Comparison of ENCODE assay signal across 8 cellular contexts in the genomic region with DNA sequence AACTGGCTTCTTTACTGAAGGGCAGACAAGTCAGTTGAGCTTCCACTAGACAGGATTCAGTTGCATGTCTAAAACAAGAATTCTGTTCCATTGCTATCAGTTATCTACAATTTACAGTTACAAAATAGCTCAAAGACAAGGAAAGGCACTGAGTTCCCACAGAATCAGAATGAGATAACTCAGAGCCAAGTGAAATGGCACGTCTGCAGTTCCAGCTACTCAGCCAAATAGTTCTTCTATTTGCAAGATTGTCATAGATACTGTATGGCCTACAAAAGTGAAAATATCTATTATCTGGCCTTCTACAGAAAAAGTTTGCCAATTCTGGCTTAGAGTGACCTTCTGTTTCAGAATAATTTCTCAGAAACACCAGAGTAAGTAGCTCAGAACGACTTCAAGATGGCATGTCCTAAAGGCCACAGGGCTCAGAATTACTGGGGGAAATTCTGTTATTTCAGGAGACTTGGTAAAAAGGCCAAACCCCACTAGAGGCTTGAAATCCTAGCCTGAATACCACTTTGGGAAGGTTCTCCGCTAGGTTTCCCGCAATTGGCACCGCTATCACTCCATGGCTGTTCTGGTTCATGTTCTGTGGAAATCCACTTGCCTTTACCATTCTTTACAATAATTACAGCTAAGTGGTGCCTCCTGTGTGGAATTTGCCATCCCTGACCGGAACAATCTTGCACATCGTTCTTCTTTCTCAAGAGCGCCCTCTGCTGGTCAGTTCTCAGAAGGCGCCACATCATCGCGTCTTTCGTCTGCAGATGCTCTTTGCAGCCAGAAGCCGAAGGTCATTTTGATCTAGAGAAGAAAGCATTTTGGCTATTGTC. TPM values are rescaled to one million over a fixed set of nuclear protein-coding genes. Genes with fewer than 3 reads are reported as not detected.
DNase-seq lines count a peak whose midpoint lies in the region; ATAC-seq, FAIRE-seq and TF ChIP-seq lines count a peak whose summit lies in the region.

No MANE protein-coding gene starts in this region.

- intact Hi-C loops in K562 (cut with micrococcal nuclease) = loop anchor here (5.0 kb wide), 1 partner anchor 196 kb away; no protein-coding TSS in a partner anchor

- POLR2A ChIA-PET in K562 (lab: Yijun Ruan, JAX) = no interaction called here

- H4K20me1 ChIP-seq in K562 (replicated peaks; ENCODE audit: control insufficient read depth, insufficient read depth, low read length) = no peaks in the 10 kb centered on the region

- BruUV-seq in K562 (replicated peaks; lab: Mats Ljungman, UMichigan) = no TSS peak

- no peaks in the 10 kb centered on the region for H3K9me1 ChIP-seq in K562 (ENCODE audit: control insufficient read depth, insufficient read depth, low read length)

- TF ChIP-seq CTCF in K562 (IDR thresholded peaks at IDR 0.05 in 2 of 3, conservative IDR thresholded peaks at IDR 0.05 in 1 of 3; ENCODE audit: insufficient read depth in 2 of 3, low read depth in 1 of 3, low read length in 3 of 3) = peak; percentile 52 to 82 (median 69)

- no peak for TF ChIP-seq EP300 in K562 (IDR thresholded peaks at IDR 0.05; ENCODE audit: low read length)

- in situ Hi-C loops in K562 (cut with MboI) = no loop called here

- ATAC-seq in HG02610 (IDR thresholded peaks at IDR 0.05; ENCODE audit: unreplicated experiment) = peak; percentile 36
- ATAC-seq in K562 = peak; percentile 86
- no peak for ATAC-seq in HG03521 (IDR thresholded peaks at IDR 0.05; ENCODE audit: unreplicated experiment)

- H3K4me2 ChIP-seq in K562 (ENCODE audit: insufficient read depth, low read length) = no peak overlapping the region

- 4% methylated on average over 13 of the region's 13 CpGs for WGBS in K562 (ENCODE audit: insufficient coverage, low coverage, missing lambda C conversion rate)

- no peak overlapping the region for H3K9ac ChIP-seq in K562 (ENCODE audit: insufficient read depth in 1 of 2, low read depth in 2 of 2, low read length in 2 of 2)

- H3K4me1 ChIP-seq in K562 (replicated peaks in 1 of 2; ENCODE audit: control insufficient read depth in 2 of 2, insufficient read depth in 2 of 2, low read length in 2 of 2) = no peaks in the 10 kb centered on the region

- peak in 1 of 2 experiments; percentile 60; a peak in 3 of 4 replicates for TF ChIP-seq RAD21 in K562 (CRISPR knock-in tag; conservative IDR thresholded peaks at IDR 0.05 in 1 of 2, IDR thresholded peaks at IDR 0.05 in 1 of 2)

- no peaks in the 10 kb centered on the region for H3K9me3 ChIP-seq in K562 (replicated peaks; ENCODE audit: control insufficient read depth, insufficient read depth, low read depth, low read length)

- no peak for TF ChIP-seq POLR2A in K562 (conservative IDR thresholded peaks at IDR 0.05)

- no peaks in the 10 kb centered on the region for H3K79me2 ChIP-seq in K562 (ENCODE audit: control insufficient read depth, insufficient read depth, low read length)

- CTCF ChIA-PET in K562 (lab: Yijun Ruan, JAX; ENCODE audit: low intra/inter-chr PET ratio) = interaction anchor here (0.7 kb wide), 2 partner anchors 10 to 696 kb away, joined by 3 read pairs; no protein-coding TSS in a partner anchor

- H3K4me3 ChIP-seq in K562 = no peak overlapping the region

- peak; percentile 80 for DNase-seq in DMS153 treated with DMSO at 0.1 percent for 48 hours (lab: John Stamatoyannopoulos, UW; ENCODE audit: unreplicated experiment)
- DNase-seq in NCI-H2107 (lab: John Stamatoyannopoulos, UW) = peak; percentile 67
- DNase-seq in UCSD-AML1 (lab: John Stamatoyannopoulos, UW; ENCODE audit: unreplicated experiment) = peak; percentile 72
- DNase-seq in K562 (ENCODE audit: extremely low read depth in 1 of 4, low spot score in 3 of 4) = peak; percentile 42 to 73 (median 60)
- peak; percentile 86 for DNase-seq in iPS-NIHi11 (ENCODE audit: low spot score)
- DNase-seq in stimulated activated CD4-positive, alpha-beta T cell treated with anti-CD3 and anti-CD28 coated beads, Interleukin-12 subunit alpha, Interleukin-12 subunit beta, amount 100 ng/mL, for 4 hours = peak; percentile 82

- H3K27me3 ChIP-seq in K562 (ENCODE audit: control insufficient read depth in 2 of 2, insufficient read depth in 2 of 2, low read length in 2 of 2) = peaks cover 3 to 10% of the 10 kb centered on the region in 2 experiments; a peak in 3 of 5 replicates

- no peak overlapping the region for H2AFZ ChIP-seq in K562 (ENCODE audit: low read depth, low read length)

- H3K27ac ChIP-seq in K562 (ENCODE audit: extremely low read depth, low read depth, low read length) = no peak overlapping the region

- peak; percentile 69 for FAIRE-seq in K562 (lab: Jason Lieb, UNC)

- no peaks in the 10 kb centered on the region for H3K36me3 ChIP-seq in K562 (ENCODE audit: control insufficient read depth, insufficient read depth, low read length)

TF ChIP-seq in K562, 482 proteins besides CTCF, POLR2A, EP300 and RAD21:
- TF ChIP-seq HMG20A (CRISPR knock-in tag; conservative IDR thresholded peaks at IDR 0.05) = no peak
- TF ChIP-seq CREM (IDR thresholded peaks at IDR 0.05; ENCODE audit: low read depth) = 0 out of 2 replicates have a peak, but pooled peaks have one; percentile 23
- no peak for TF ChIP-seq NR2F6 (CRISPR knock-in tag; IDR thresholded peaks at IDR 0.05)
- TF ChIP-seq SMC3 (conservative IDR thresholded peaks at IDR 0.05; ENCODE audit: insufficient read depth, low read depth, low read length) = 0 out of 2 replicates have a peak, but pooled peaks have one; percentile 23
- peak in 1 of 2 experiments; percentile 24; a peak in 1 of 4 replicates for TF ChIP-seq RCOR1 (IDR thresholded peaks at IDR 0.05; ENCODE audit: borderline replicate concordance in 1 of 2, low read depth in 2 of 2, low read length in 2 of 2)
- TF ChIP-seq ESRRB (CRISPR knock-in tag; IDR thresholded peaks at IDR 0.05; ENCODE audit: borderline replicate concordance) = no peak

RNA-seq across cellular contexts. Expression of a gene that starts 10.6 kb away (rescaled TPM):
- 19.3 and 32.5 TPM in 2 replicates for total RNA-seq in K562 (2011; cell fraction: chromatin; rRNA removed; ENCODE audit: low replicate concordance)
- 15.8 and 19.7 TPM in 2 replicates for total RNA-seq in K562 (2011; cell fraction: nucleolus; rRNA removed)
- 16.1 and 31.2 TPM in 2 replicates for total RNA-seq in K562 (2011; cell fraction: nucleoplasm; rRNA removed)
- 127 and 155 TPM in 2 replicates for total RNA-seq in K562 (2014; rRNA removed)
- total RNA-seq in K562 (2014; rRNA removed; fragmentation: Illumina TruSeq; extraction: Trizol) = 172 and 188 TPM in 2 replicates
- 185 and 204 TPM in 2 replicates for total RNA-seq in K562 (2015; rRNA removed; fragmentation: Illumina TruSeq; extraction: Trizol)
- 130 and 145 TPM in 2 replicates for total RNA-seq in K562 (2021)
- polyA plus RNA-seq in K562 (2011; rRNA removed) = 172 and 204 TPM in 2 replicates
- polyA plus RNA-seq in K562 (2011; cell fraction: cytosol; rRNA removed) = 14.3 and 47.4 TPM in 2 replicates
- polyA plus RNA-seq in K562 (2011; cell fraction: nucleus; rRNA removed) = 45.0 and 62.5 TPM in 2 replicates
- polyA plus RNA-seq in K562 (2012) = 158 and 174 TPM in 2 replicates
- polyA plus RNA-seq in K562 (2014; fragmentation: Illumina TruSeq; extraction: Trizol) = 179 and 233 TPM in 2 replicates
- 100 to 1,000 TPM; 140 to 150 TPM for polyA plus RNA-seq in K562 (2014; fragmentation: Nextera tagmentation; extraction: Ambion mirVana)
- 126 and 182 TPM in 2 replicates for polyA plus RNA-seq in K562 (2014; rRNA removed)
- 119 and 128 TPM in 2 replicates for polyA minus RNA-seq in K562 (2011; rRNA and poly(A)+ RNA removed)
- polyA minus RNA-seq in K562 (2011; cell fraction: cytosol; rRNA and poly(A)+ RNA removed) = 105 and 114 TPM in 2 replicates
- polyA minus RNA-seq in K562 (2011; cell fraction: nucleus; rRNA and poly(A)+ RNA removed) = 20.6 and 34.2 TPM in 2 replicates
